15 cellular contexts compared by ENCODE assay signal in genomic region chr3:10706156-10707088, GRCh38.
DNase-seq lines count a peak whose midpoint lies in the region; FAIRE-seq and TF ChIP-seq lines count a peak whose summit lies in the region.
"Had no signal": no experiment of that assay in that cellular context is flagged by ENCODE, and none has a peak within 500 bp of the region (broad histone marks: within the 10 kb centered on the region; RNA-seq: fewer than 3 reads in every experiment).

No MANE protein-coding gene starts in this region.

- H2AFZ ChIP-seq in osteoblast (ENCODE audit: low read length): no peak overlapping the region
- H2AFZ ChIP-seq: GM23248 had no signal

- no peaks in the 10 kb centered on the region for H4K20me1 ChIP-seq in osteoblast (ENCODE audit: insufficient read depth, low read length)

- DNase-seq in GM12864 (ENCODE audit: low read depth) (no peak), NB4 (ENCODE audit: low read depth) (peak; percentile 18), osteoblast (ENCODE audit: insufficient read length, low spot score, missing footprints) (peak; percentile 59), kidney (no peak)
- no peak for DNase-seq in activated naive CD4-positive, alpha-beta T cell treated with Interleukin-2 at 50 U/mL for 16 hours
- no peak for DNase-seq in stimulated activated CD4-positive, alpha-beta T cell treated with anti-CD3 and anti-CD28 coated beads, Interleukin-4, amount 100 ng/mL, for 24 hours
- DNase-seq: activated CD4-positive, alpha-beta T cell treated with anti-CD3 and anti-CD28 coated beads, Interleukin-2, amount 50 U/mL, for 48 hours; activated naive CD4-positive, alpha-beta T cell treated with anti-CD3 and anti-CD28 coated beads for 36 hours; GM23248; islet precursor cell; NCI-H146 had no signal

- no peak for FAIRE-seq in kidney (lab: Jason Lieb, UNC)
- FAIRE-seq: GM12878 had no signal

- intact Hi-C loops in kidney (cut with DNase I): no loop called here

- H3K4me2 ChIP-seq in osteoblast (ENCODE audit: insufficient read depth, low read length): no peak overlapping the region

- H3K9ac ChIP-seq in kidney (ENCODE audit: low read length in 2 of 2): no peak overlapping the region
- H3K9ac ChIP-seq: GM23248 had no signal

- 57 to 60% methylated on average over 8 of the region's 8 CpGs for WGBS in ectodermal cell, 2 experiments

- no peak for TF ChIP-seq POLR2A in NB4 (IDR thresholded peaks at IDR 0.05; ENCODE audit: extremely low read depth, insufficient read length)

- no peak overlapping the region for H3K27ac ChIP-seq in ectodermal cell (ENCODE audit: insufficient read depth, low read depth, low read length, poor library complexity, severe bottlenecking)
- no peak overlapping the region for H3K27ac ChIP-seq in osteoblast (ENCODE audit: low read depth, low read length)
- H3K27ac ChIP-seq in kidney (ENCODE audit: low read depth in 2 of 2, low read length in 2 of 2): no peak overlapping the region
- H3K27ac ChIP-seq: coronary artery, GM23248, thoracic aorta had no signal

- H3K4me1 ChIP-seq in ectodermal cell (ENCODE audit: control insufficient read depth, insufficient read depth, low read length) (peaks cover 7% of the 10 kb centered on the region), osteoblast (ENCODE audit: insufficient read depth, low read length) (no peaks in the 10 kb centered on the region), kidney (ENCODE audit: control insufficient read depth in 1 of 2, insufficient read depth in 1 of 2, low read depth in 1 of 2, low read length in 2 of 2) (no peaks in the 10 kb centered on the region)

- no peaks in the 10 kb centered on the region for H3K79me2 ChIP-seq in osteoblast (ENCODE audit: insufficient read depth, low read length)

- peaks cover 59% of the 10 kb centered on the region for H3K27me3 ChIP-seq in ectodermal cell (ENCODE audit: control insufficient read depth, insufficient read depth, low read length, poor library complexity, severe bottlenecking)
- peaks cover 55% of the 10 kb centered on the region for H3K27me3 ChIP-seq in osteoblast (ENCODE audit: insufficient read depth, low read length)

- H3K36me3 ChIP-seq in ectodermal cell (ENCODE audit: control insufficient read depth, insufficient read depth, low read length) (no peaks in the 10 kb centered on the region), osteoblast (ENCODE audit: insufficient read depth, low read length) (no peaks in the 10 kb centered on the region), kidney (ENCODE audit: control insufficient read depth in 1 of 2, insufficient read depth in 2 of 2, low read length in 2 of 2) (no peaks in the 10 kb centered on the region)
- H3K36me3 ChIP-seq: thoracic aorta had no signal

- H3K4me3 ChIP-seq in GM12864 (ENCODE audit: low read depth, low read length): no peak overlapping the region
- no peak overlapping the region for H3K4me3 ChIP-seq in NB4 (ENCODE audit: low read depth, low read length)
- H3K4me3 ChIP-seq in ectodermal cell (ENCODE audit: insufficient read depth, low read depth, low read length): peak overlapping the region; percentile 24
- H3K4me3 ChIP-seq in osteoblast (ENCODE audit: insufficient read depth, low read length): no peak overlapping the region
- H3K4me3 ChIP-seq in kidney (ENCODE audit: low read length in 2 of 2): no peak overlapping the region
- H3K4me3 ChIP-seq: GM12878, GM23248 had no signal

- peak; percentile 14 for TF ChIP-seq CTCF in GM12864 (IDR thresholded peaks at IDR 0.05; ENCODE audit: low read depth, low read length, missing control alignments)
- peak; percentile 28 for TF ChIP-seq CTCF in NB4 (IDR thresholded peaks at IDR 0.05; ENCODE audit: low read depth, low read length)
- no peak for TF ChIP-seq CTCF in osteoblast (IDR thresholded peaks at IDR 0.05; ENCODE audit: extremely low read depth, low read depth, low read length)
- TF ChIP-seq CTCF in kidney (IDR thresholded peaks at IDR 0.05; ENCODE audit: borderline replicate concordance, extremely low read depth, insufficient read depth): no peak

- H3K9me3 ChIP-seq in ectodermal cell (ENCODE audit: control insufficient read depth, low read length): no peaks in the 10 kb centered on the region
- H3K9me3 ChIP-seq in osteoblast (ENCODE audit: low read depth, low read length): no peaks in the 10 kb centered on the region
- no peaks in the 10 kb centered on the region for H3K9me3 ChIP-seq in kidney (ENCODE audit: control insufficient read depth in 1 of 2, low read length in 2 of 2)
- H3K9me3 ChIP-seq: thoracic aorta had no signal

Comparison
In these comparisons a context has a peak if more than half of its experiments do, and no peak if none do; other contexts are left out.
1. DNase-seq: peak in NB4 (single experiment) and osteoblast (single experiment); none in GM12864 (single experiment), activated naive CD4-positive, alpha-beta T cell treated with Interleukin-2 at 50 U/mL for 16 hours (single experiment), kidney (single experiment) and stimulated activated CD4-positive, alpha-beta T cell treated with anti-CD3 and anti-CD28 coated beads, Interleukin-4, amount 100 ng/mL, for 24 hours (single experiment).
2. CTCF ChIP-seq: peak in GM12864 (single experiment) and NB4 (single experiment); none in osteoblast (single experiment) and kidney (single experiment).